Comparison of ENCODE assay signal across 8 cellular contexts in genomic region chr15:63832620-63833245, GRCh38. TPM values are rescaled to one million over a fixed set of nuclear protein-coding genes. Genes with fewer than 3 reads are reported as not detected.
DNase-seq lines count a peak whose midpoint lies in the region; ATAC-seq and TF ChIP-seq lines count a peak whose summit lies in the region.

No MANE protein-coding gene starts in this region.

- H3K4me3 ChIP-seq in smooth muscle cell, result peak overlapping the region; percentile 86

- TF ChIP-seq CTCF in GM13977 (IDR thresholded peaks at IDR 0.05; ENCODE audit: extremely low read depth, insufficient read depth, missing control alignments) (no peak), smooth muscle cell (IDR thresholded peaks at IDR 0.05; ENCODE audit: borderline replicate concordance, insufficient read depth, poor library complexity, severe bottlenecking) (no peak)

- peaks cover 54% of the 10 kb centered on the region for H4K20me1 ChIP-seq in smooth muscle cell (ENCODE audit: low read depth)

- peak overlapping the region; percentile 94 for H3K9ac ChIP-seq in smooth muscle cell (ENCODE audit: low read depth)

- peaks cover 52% of the 10 kb centered on the region for H3K79me2 ChIP-seq in smooth muscle cell (ENCODE audit: low read depth)

- intact Hi-C loops in activated T-helper 1 cell treated with anti-CD3 and anti-CD28 coated beads, Interleukin-12 subunit alpha, Interleukin-12 subunit beta, Interleukin-2, Interleukin-4 antibody, amounts not matched to agents 30 ng/mL and 10 ng/mL and 1 ng/mL, durations not matched to agents 14 hours and 24 hours and 36 hours (cut with micrococcal nuclease), result loop anchor here (1.0 to 10.0 kb wide), 9 partner anchors 38 to 550 kb away; partner anchors contain the start of genes PCLAF, SNX22 and USP3
- intact Hi-C loops in left ventricle myocardium superior (cut with micrococcal nuclease) (loop anchor here (10.0 kb wide), 1 partner anchor 52 kb away; no protein-coding TSS in a partner anchor), posterior cingulate gyrus (cut with DNase I) (loop anchor here (5.0 to 10.0 kb wide), 3 partner anchors 60 to 232 kb away; no protein-coding TSS in a partner anchor)

- H3K4me1 ChIP-seq in smooth muscle cell (ENCODE audit: low read depth), result peaks cover 15% of the 10 kb centered on the region

- peaks cover 52% of the 10 kb centered on the region for H3K4me1 Mint-ChIP-seq in activated T-helper 1 cell treated with anti-CD3 and anti-CD28 coated beads, Interleukin-12 subunit alpha, Interleukin-12 subunit beta, Interleukin-2, Interleukin-4 antibody, amounts not matched to agents 30 ng/mL and 10 ng/mL and 1 ng/mL, durations not matched to agents 14 hours and 24 hours and 36 hours (ENCODE audit: low read depth)

- no peaks in the 10 kb centered on the region for H3F3A ChIP-seq in smooth muscle cell (ENCODE audit: low read depth)

- peak; percentile 20 for DNase-seq in GM13977 (ENCODE audit: low spot score)
- no peak for DNase-seq in activated T-helper 1 cell treated with anti-CD3 and anti-CD28 coated beads, Interleukin-12 subunit alpha, Interleukin-12 subunit beta, Interleukin-2, Interleukin-4 antibody, amounts not matched to agents 30 ng/mL and 10 ng/mL and 1 ng/mL, durations not matched to agents 14 hours and 24 hours and 36 hours (ENCODE audit: low spot score)
- no peak for DNase-seq in left ventricle myocardium superior
- DNase-seq in smooth muscle cell (lab: John Stamatoyannopoulos, UW; ENCODE audit: unreplicated experiment), result no peak
- DNase-seq in posterior cingulate gyrus, result no peak
- no peak for DNase-seq in GDM1 (lab: John Stamatoyannopoulos, UW)

- no peaks in the 10 kb centered on the region for H3K9me3 Mint-ChIP-seq in activated T-helper 1 cell treated with anti-CD3 and anti-CD28 coated beads, Interleukin-12 subunit alpha, Interleukin-12 subunit beta, Interleukin-2, Interleukin-4 antibody, amounts not matched to agents 30 ng/mL and 10 ng/mL and 1 ng/mL, durations not matched to agents 14 hours and 24 hours and 36 hours

- peaks cover 9% of the 10 kb centered on the region for H3K36me3 Mint-ChIP-seq in activated T-helper 1 cell treated with anti-CD3 and anti-CD28 coated beads, Interleukin-12 subunit alpha, Interleukin-12 subunit beta, Interleukin-2, Interleukin-4 antibody, amounts not matched to agents 30 ng/mL and 10 ng/mL and 1 ng/mL, durations not matched to agents 14 hours and 24 hours and 36 hours (ENCODE audit: low read depth)

- H3K36me3 ChIP-seq in smooth muscle cell (ENCODE audit: low read depth), result no peaks in the 10 kb centered on the region

- peak overlapping the region; percentile 84 for H3K27ac ChIP-seq in smooth muscle cell (ENCODE audit: low read depth)

- no peaks in the 10 kb centered on the region for H3K9me3 ChIP-seq in smooth muscle cell (replicated peaks; ENCODE audit: low read depth)

- no peaks in the 10 kb centered on the region for H3K27me3 ChIP-seq in smooth muscle cell (ENCODE audit: low read depth)

- in situ Hi-C loops in GM13977 (cut with MboI; ENCODE audit: low pct_unique_long_range_greater_than_20kb, low sequenced_read_pairs, unreplicated experiment), result no loop called here

- peak overlapping the region; percentile 91 for H3K4me2 ChIP-seq in smooth muscle cell

- H3K27me3 Mint-ChIP-seq in activated T-helper 1 cell treated with anti-CD3 and anti-CD28 coated beads, Interleukin-12 subunit alpha, Interleukin-12 subunit beta, Interleukin-2, Interleukin-4 antibody, amounts not matched to agents 30 ng/mL and 10 ng/mL and 1 ng/mL, durations not matched to agents 14 hours and 24 hours and 36 hours (ENCODE audit: insufficient read depth), result peaks cover 3% of the 10 kb centered on the region

- peak overlapping the region; percentile 91 for H3K4me3 Mint-ChIP-seq in activated T-helper 1 cell treated with anti-CD3 and anti-CD28 coated beads, Interleukin-12 subunit alpha, Interleukin-12 subunit beta, Interleukin-2, Interleukin-4 antibody, amounts not matched to agents 30 ng/mL and 10 ng/mL and 1 ng/mL, durations not matched to agents 14 hours and 24 hours and 36 hours

- peak overlapping the region; percentile 99 for H2AFZ ChIP-seq in smooth muscle cell (ENCODE audit: low read depth)

- peak overlapping the region; percentile 76 for H3K27ac Mint-ChIP-seq in activated T-helper 1 cell treated with anti-CD3 and anti-CD28 coated beads, Interleukin-12 subunit alpha, Interleukin-12 subunit beta, Interleukin-2, Interleukin-4 antibody, amounts not matched to agents 30 ng/mL and 10 ng/mL and 1 ng/mL, durations not matched to agents 14 hours and 24 hours and 36 hours

- WGBS in smooth muscle cell (ENCODE audit: low lambda C conversion rate), result 9% methylated on average over 9 of the region's 9 CpGs

- ATAC-seq in HG03159 (IDR thresholded peaks at IDR 0.05; ENCODE audit: unreplicated experiment) (peak; percentile 13), left ventricle myocardium superior (peak; percentile 54), HG02938 (IDR thresholded peaks at IDR 0.05; ENCODE audit: unreplicated experiment) (no peak)

RNA-seq across cellular contexts. Expression of gene HERC1, which starts 1.0 kb away (rescaled TPM):
- total RNA-seq in activated T-helper 1 cell treated with anti-CD3 and anti-CD28 coated beads, Interleukin-12 subunit alpha, Interleukin-12 subunit beta, Interleukin-2, Interleukin-4 antibody, amounts not matched to agents 30 ng/mL and 10 ng/mL and 1 ng/mL, durations not matched to agents 14 hours and 24 hours and 36 hours, result 67.5 and 76.8 TPM in 2 replicates
- total RNA-seq in left ventricle myocardium superior, result 71.4 TPM
- 87.3 and 89.0 TPM in 2 replicates for total RNA-seq in smooth muscle cell
- 14.1 and 24.3 TPM in 2 replicates for polyA plus RNA-seq in smooth muscle cell
